ENCODE assay signal across 8 cellular contexts in the genomic region with DNA sequence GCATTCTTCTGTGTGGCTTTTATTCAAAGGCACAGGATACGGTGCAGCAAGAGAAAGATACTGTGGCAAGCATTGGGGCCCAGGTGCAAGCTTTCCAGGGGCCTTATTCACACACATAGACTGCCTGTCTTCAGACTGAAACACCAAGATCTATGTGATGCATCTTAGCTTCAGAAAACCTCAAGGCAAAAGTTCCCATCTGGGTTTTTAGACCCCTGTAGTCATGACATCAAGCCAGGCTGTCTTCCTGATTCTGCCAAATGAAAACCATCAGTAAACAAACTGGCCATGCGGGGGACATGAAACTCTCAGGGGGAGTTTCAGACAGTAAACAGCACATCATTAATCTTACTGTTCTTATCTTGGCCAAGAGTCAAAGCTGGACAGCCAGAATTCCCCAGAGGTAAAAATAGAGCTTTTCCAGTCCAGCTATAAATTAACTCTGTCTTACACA. TPM values are rescaled to one million over a fixed set of nuclear protein-coding genes. Genes with fewer than 3 reads are reported as not detected.
A peak's percentile ranks its signal among the peaks of the same experiment; 100 is the strongest.
DNase-seq lines count a peak whose midpoint lies in the region; ATAC-seq, FAIRE-seq and TF ChIP-seq lines count a peak whose summit lies in the region.

No MANE protein-coding gene starts in this region.

- peaks cover 40% of the 10 kb centered on the region for H3K4me1 Mint-ChIP-seq in Caco-2 (ENCODE audit: low read depth, unreplicated experiment)

- no peak for FAIRE-seq in pancreas (lab: Jason Lieb, UNC)

- CTCF ChIA-PET in Caco-2 (lab: Charles Lee): no interaction called here

- WGBS in pancreas, 2 donors: 31 to 40% methylated on average over 2 of the region's 2 CpGs

- H3K4me3 Mint-ChIP-seq in Caco-2 (ENCODE audit: unreplicated experiment): no peak overlapping the region

- H3K4me3 ChIP-seq in pancreas (no peak overlapping the region), Caco-2 (ENCODE audit: low read depth, low read length) (no peak overlapping the region)

- POLR2A ChIA-PET in Caco-2 (lab: Charles Lee): no interaction called here

- intact Hi-C loops in pancreas (cut with DNase I): loop anchor here in 1 of 3 donors (10.0 kb wide), 1 partner anchor 169 kb away; no protein-coding TSS in a partner anchor
- intact Hi-C loops in Caco-2 (cut with micrococcal nuclease; ENCODE audit: unreplicated experiment): no loop called here

- H3K27me3 ChIP-seq in pancreas (no peaks in the 10 kb centered on the region), Caco-2 (replicated peaks; ENCODE audit: control insufficient read depth, insufficient read depth, low read length) (no peaks in the 10 kb centered on the region)

- DNase-seq in NCI-H69 (lab: John Stamatoyannopoulos, UW): peak; percentile 71
- no peak for DNase-seq in pancreas
- DNase-seq in Caco-2: no peak
- no peak for DNase-seq in LoVo (ENCODE audit: low spot score)
- no peak for DNase-seq in stimulated activated CD4-positive, alpha-beta T cell treated with anti-CD3 and anti-CD28 coated beads, Interleukin-4, amount 100 ng/mL, for 4 hours
- DNase-seq in NCI-H1092 (lab: John Stamatoyannopoulos, UW): no peak

- H3K27me3 Mint-ChIP-seq in Caco-2 (ENCODE audit: insufficient read depth, unreplicated experiment): no peaks in the 10 kb centered on the region

- no TSS peak for BruUV-seq in Caco-2 (replicated peaks; lab: Mats Ljungman, UMichigan)

- no peak overlapping the region for H3K27ac Mint-ChIP-seq in Caco-2 (ENCODE audit: unreplicated experiment)

- H3K27ac ChIP-seq in pancreas: peak overlapping the region in 3 of 4 donors; percentile 10 to 57 (median 24)

- TF ChIP-seq CTCF in pancreas (IDR thresholded peaks at IDR 0.05): no peak
- no peak for TF ChIP-seq CTCF in Caco-2 (IDR thresholded peaks at IDR 0.05; ENCODE audit: insufficient read depth in 1 of 2, low read depth in 1 of 2, low read length in 1 of 2, severe bottlenecking in 1 of 2, unreplicated experiment in 1 of 2)

- ATAC-seq in GM18867 (IDR thresholded peaks at IDR 0.05; ENCODE audit: unreplicated experiment) (peak; percentile 45), GM21786 (IDR thresholded peaks at IDR 0.05; ENCODE audit: unreplicated experiment) (peak; percentile 45), pancreas (peak in 3 of 4 donors; percentile 16 to 32 (median 16))

- H3K9me3 ChIP-seq in pancreas (no peaks in the 10 kb centered on the region), Caco-2 (no peaks in the 10 kb centered on the region)

- H3K36me3 ChIP-seq in pancreas (no peaks in the 10 kb centered on the region), Caco-2 (ENCODE audit: control insufficient read depth, insufficient read depth, low read length) (peaks cover 8% of the 10 kb centered on the region)

- no peaks in the 10 kb centered on the region for H3K9me3 Mint-ChIP-seq in Caco-2 (ENCODE audit: unreplicated experiment)

- H3K36me3 Mint-ChIP-seq in Caco-2 (ENCODE audit: insufficient read depth, unreplicated experiment): peaks cover 50% of the 10 kb centered on the region

- H3K4me1 ChIP-seq in pancreas: peaks cover 15 to 35% (median 35%) of the 10 kb centered on the region in 3 donors
- H3K4me1 ChIP-seq in Caco-2: peaks cover 45% of the 10 kb centered on the region

RNA-seq across cellular contexts. Expression of a gene that starts 9.8 kb away (rescaled TPM):
- total RNA-seq in pancreas: 1 to 10 TPM in 5 of 6 donors, under 1 TPM in 1; 0.95 to 4.1 (median 2.7) TPM
- polyA plus RNA-seq in pancreas: 1 to 10 TPM in 1 of 2 donors, under 1 TPM in 1; 0.91 to 4.4 TPM
- 5.3 and 6.1 TPM in 2 replicates for total RNA-seq in Caco-2 (2022)
